Comparison of ENCODE assay signal across 8 cellular contexts in the genomic region with DNA sequence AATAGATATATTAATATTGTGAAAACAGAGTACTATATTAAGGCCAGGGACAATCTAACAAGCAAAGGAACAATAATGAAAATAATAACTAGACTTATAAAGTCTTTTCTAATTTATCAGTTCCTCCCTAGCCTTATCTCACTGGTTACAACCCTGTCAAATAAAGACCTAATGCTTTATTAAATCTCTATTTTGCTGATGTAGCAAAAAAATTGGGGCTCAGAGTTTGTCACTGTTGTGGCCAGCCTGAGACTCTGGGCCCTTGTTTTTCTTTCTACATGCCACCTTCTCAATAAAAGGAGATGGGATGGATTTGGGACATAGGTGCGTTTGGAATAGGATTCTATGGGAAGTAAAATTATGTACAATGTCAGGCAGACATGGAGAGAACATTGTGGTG.
"Had no signal": no experiment of that assay in that cellular context is flagged by ENCODE, and none has a peak within 500 bp of the region (broad histone marks: within the 10 kb centered on the region; RNA-seq: fewer than 3 reads in every experiment).

No MANE protein-coding gene starts in this region.

- H3K4me1 Mint-ChIP-seq: GM23338, IgD-negative memory B cell had no signal

- H3K4me3 ChIP-seq: GM23338, HAP-1 had no signal

- H3K4me2 ChIP-seq: GM23338 had no signal

- DNase-seq: H7, HFFc6, KG1 had no signal

- H3K4me1 ChIP-seq: HAP-1 had no signal

- H3K27me3 Mint-ChIP-seq: IgD-negative memory B cell had no signal

- H3K36me3 Mint-ChIP-seq: IgD-negative memory B cell had no signal

- H3K27ac Mint-ChIP-seq: GM23338, HFFc6, IgD-negative memory B cell had no signal

- H2AFZ ChIP-seq: GM23338 had no signal

- H3K36me3 ChIP-seq: HAP-1 had no signal

- FAIRE-seq: HTR-8/SVneo had no signal

- H3K4me3 Mint-ChIP-seq: GM23338, HFFc6, IgD-negative memory B cell had no signal

- ATAC-seq: GM23338, HCT116 had no signal
